ENCODE assay signal across 8 cellular contexts in genomic region chr4:54659213-54660144, GRCh38. TPM values are rescaled to one million over a fixed set of nuclear protein-coding genes. Genes with fewer than 3 reads are reported as not detected.
DNase-seq lines count a peak whose midpoint lies in the region; ATAC-seq and TF ChIP-seq lines count a peak whose summit lies in the region.

No MANE protein-coding gene starts in this region.

- CTCF ChIA-PET in MCF 10A (lab: Yijun Ruan, JAX), result interaction anchor here (0.8 kb wide), 1 partner anchor 13 kb away, joined by 3 read pairs; no protein-coding TSS in a partner anchor

- peaks cover 28% of the 10 kb centered on the region for H3K4me1 Mint-ChIP-seq in MCF 10A (ENCODE audit: insufficient read depth, unreplicated experiment)
- peaks cover 20% of the 10 kb centered on the region for H3K4me1 Mint-ChIP-seq in type B pancreatic cell (ENCODE audit: unreplicated experiment)

- H3K9me3 Mint-ChIP-seq in MCF 10A (ENCODE audit: unreplicated experiment) (no peaks in the 10 kb centered on the region), type B pancreatic cell (no peaks in the 10 kb centered on the region)

- H3K4me3 Mint-ChIP-seq in MCF 10A (ENCODE audit: unreplicated experiment) (peak overlapping the region; percentile 77), type B pancreatic cell (peak overlapping the region; percentile 89)

- H3K27me3 Mint-ChIP-seq in MCF 10A (ENCODE audit: insufficient read depth, unreplicated experiment), result no peaks in the 10 kb centered on the region
- peaks cover 69% of the 10 kb centered on the region for H3K27me3 Mint-ChIP-seq in type B pancreatic cell

- no peak overlapping the region for H3K27ac Mint-ChIP-seq in MCF 10A (ENCODE audit: low read depth, unreplicated experiment)
- no peak overlapping the region for H3K27ac Mint-ChIP-seq in type B pancreatic cell

- H3K36me3 ChIP-seq in BLaER1 treated with 17β-estradiol and CSF1 and Interleukin-3, amounts not matched to agents 10 nM and 100 nM, result no peaks in the 10 kb centered on the region
- no peaks in the 10 kb centered on the region for H3K36me3 ChIP-seq in HUES6 (ENCODE audit: control insufficient read depth, insufficient read depth, low read length)
- H3K36me3 ChIP-seq in liver (ENCODE audit: control insufficient read depth in 4 of 4, insufficient read depth in 3 of 4, low read depth in 1 of 4, low read length in 3 of 4), result no peaks in the 10 kb centered on the region

- whole genome bisulfite sequencing in liver, result 7% methylated on average over 23 of the region's 23 CpGs

- no peak for TF ChIP-seq RAD21 in liver (IDR thresholded peaks at IDR 0.05)

- peak overlapping the region; percentile 56 to 75 (median 64) for H3K4me3 ChIP-seq in BLaER1 treated with 17β-estradiol and CSF1 and Interleukin-3, amounts not matched to agents 10 nM and 100 nM
- H3K4me3 ChIP-seq in HUES6 (ENCODE audit: low read depth, low read length) (peak overlapping the region; percentile 79), liver (ENCODE audit: low read depth in 1 of 3, low read length in 3 of 3) (peak overlapping the region in 2 of 3 donors; percentile 44 to 45)

- peaks cover 19 to 34% (median 27%) of the 10 kb centered on the region in 10 experiments; a peak in 19 of 20 replicates for H3K4me1 ChIP-seq in BLaER1 treated with 17β-estradiol and CSF1 and Interleukin-3, amounts not matched to agents 10 nM and 100 nM
- H3K4me1 ChIP-seq in HUES6 (ENCODE audit: control insufficient read depth, insufficient read depth, low read length) (peaks cover 24% of the 10 kb centered on the region), liver (ENCODE audit: control insufficient read depth in 4 of 4, insufficient read depth in 4 of 4, low read length in 3 of 4) (peaks cover 10 to 33% (median 22%) of the 10 kb centered on the region in 4 donors)

- no peak overlapping the region for H3K27ac ChIP-seq in BLaER1 treated with 17β-estradiol and CSF1 and Interleukin-3, amounts not matched to agents 10 nM and 100 nM
- H3K27ac ChIP-seq in HUES6 (ENCODE audit: low read depth, low read length) (no peak overlapping the region), liver (ENCODE audit: low read depth in 1 of 2, low read length in 2 of 2) (no peak overlapping the region)

- intact Hi-C loops in MCF 10A (cut with micrococcal nuclease), result no loop called here

- H3K27me3 ChIP-seq in BLaER1 treated with 17β-estradiol and CSF1 and Interleukin-3, amounts not matched to agents 10 nM and 100 nM, result peaks cover 50 to 76% (median 71%) of the 10 kb centered on the region in 11 experiments
- H3K27me3 ChIP-seq in HUES6 (ENCODE audit: control insufficient read depth, insufficient read depth, low read length) (peaks cover 68% of the 10 kb centered on the region), liver (ENCODE audit: control insufficient read depth in 4 of 4, insufficient read depth in 4 of 4, low read length in 3 of 4) (peaks cover 0 to 10% (median 3%) of the 10 kb centered on the region in 4 donors)

- no peak for ATAC-seq in HG02973 (IDR thresholded peaks at IDR 0.05; ENCODE audit: unreplicated experiment)

- BruUV-seq in MCF 10A (replicated peaks; lab: Mats Ljungman, UMichigan), result no TSS peak

- DNase-seq in MCF 10A (ENCODE audit: unreplicated experiment), result peak; percentile 36
- DNase-seq in type B pancreatic cell (ENCODE audit: extremely low spot score, unreplicated experiment), result no peak
- no peak for DNase-seq in activated effector memory CD4-positive, alpha-beta T cell treated with Interleukin-2 at 50 U/mL for 16 hours
- DNase-seq in HuH-7.5 (ENCODE audit: low spot score), result no peak

- H4K20me1 ChIP-seq in BLaER1 treated with 17β-estradiol and CSF1 and Interleukin-3, amounts not matched to agents 10 nM and 100 nM, result peaks cover 0 to 33% (median 6%) of the 10 kb centered on the region in 11 experiments; a peak in 8 of 22 replicates

- H3K9me3 ChIP-seq in BLaER1 treated with 17β-estradiol and CSF1 and Interleukin-3, amounts not matched to agents 10 nM and 100 nM (replicated peaks in 1 of 11), result no peaks in the 10 kb centered on the region
- H3K9me3 ChIP-seq in HUES6 (ENCODE audit: control insufficient read depth, insufficient read depth, low read depth, low read length) (no peaks in the 10 kb centered on the region), liver (ENCODE audit: control insufficient read depth in 4 of 4, low read length in 3 of 4) (no peaks in the 10 kb centered on the region)

- no peaks in the 10 kb centered on the region for H3K36me3 Mint-ChIP-seq in MCF 10A (ENCODE audit: insufficient read depth, unreplicated experiment)
- no peaks in the 10 kb centered on the region for H3K36me3 Mint-ChIP-seq in type B pancreatic cell

- peak overlapping the region; percentile 94 to 100 (median 100) for H3K4me2 ChIP-seq in BLaER1 treated with 17β-estradiol and CSF1 and Interleukin-3, amounts not matched to agents 10 nM and 100 nM

- POLR2A ChIA-PET in MCF 10A (lab: Yijun Ruan, JAX), result no interaction called here

- TF ChIP-seq CTCF in MCF 10A (IDR thresholded peaks at IDR 0.05; ENCODE audit: unreplicated experiment) (no peak), liver (IDR thresholded peaks at IDR 0.05; ENCODE audit: low read depth, low read length, missing input control) (no peak), type B pancreatic cell (conservative IDR thresholded peaks at IDR 0.05) (no peak)

- H3K9ac ChIP-seq in BLaER1 treated with 17β-estradiol and CSF1 and Interleukin-3, amounts not matched to agents 10 nM and 100 nM, result peak overlapping the region in 10 of 11 experiments; percentile 16 to 73 (median 60); a peak in 19 of 22 replicates
- H3K9ac ChIP-seq in HUES6 (ENCODE audit: low read length), result peak overlapping the region; percentile 24
- no peak overlapping the region for H3K9ac ChIP-seq in liver (ENCODE audit: low read depth in 1 of 2, low read length in 2 of 2)

TF ChIP-seq in liver, 16 proteins besides CTCF, POLR2A, EP300 and RAD21:
- no peak for TF ChIP-seq JUND (IDR thresholded peaks at IDR 0.05)
- no peak for TF ChIP-seq ZBTB33 (IDR thresholded peaks at IDR 0.05)
- TF ChIP-seq NR2F2 (IDR thresholded peaks at IDR 0.05), result no peak
- no peak for TF ChIP-seq REST (IDR thresholded peaks at IDR 0.05)
- no peak for TF ChIP-seq EGR1 (IDR thresholded peaks at IDR 0.05; ENCODE audit: low read depth in 2 of 2)
- TF ChIP-seq YY1 (IDR thresholded peaks at IDR 0.05), result no peak
- TF ChIP-seq FOXA2 (IDR thresholded peaks at IDR 0.05), result no peak
- no peak for TF ChIP-seq GABPA (IDR thresholded peaks at IDR 0.05 in 1 of 2, conservative IDR thresholded peaks at IDR 0.05 in 1 of 2)
TF ChIP-seq in liver: peak in this region for 0.

RNA-seq across cellular contexts. Expression of gene KIT, which starts 1.7 kb away (rescaled TPM):
- not detected in 2 replicates for total RNA-seq in MCF 10A (2022)
- total RNA-seq in liver, result 1 to 10 TPM; 1.0 to 5.5 TPM
- polyA plus RNA-seq in liver, result under 1 TPM; 0.06 to 0.91 TPM
- total RNA-seq in type B pancreatic cell (ENCODE audit: low replicate concordance), result 5.5 and 19.5 TPM in 2 replicates

Comparison
In these comparisons a context has a peak if more than half of its experiments do, and no peak if none do; other contexts are left out.
1. H3K9ac ChIP-seq: peak in BLaER1 treated with 17β-estradiol and CSF1 and Interleukin-3, amounts not matched to agents 10 nM and 100 nM (10 of 11) and HUES6 (single experiment); none in liver (0 of 2).
2. Peak in every context shown above with its lines, with median percentiles within 50 percentile points of each other: H3K4me3 ChIP-seq.